ENCODE assay signal across 28 cellular contexts in the genomic region with DNA sequence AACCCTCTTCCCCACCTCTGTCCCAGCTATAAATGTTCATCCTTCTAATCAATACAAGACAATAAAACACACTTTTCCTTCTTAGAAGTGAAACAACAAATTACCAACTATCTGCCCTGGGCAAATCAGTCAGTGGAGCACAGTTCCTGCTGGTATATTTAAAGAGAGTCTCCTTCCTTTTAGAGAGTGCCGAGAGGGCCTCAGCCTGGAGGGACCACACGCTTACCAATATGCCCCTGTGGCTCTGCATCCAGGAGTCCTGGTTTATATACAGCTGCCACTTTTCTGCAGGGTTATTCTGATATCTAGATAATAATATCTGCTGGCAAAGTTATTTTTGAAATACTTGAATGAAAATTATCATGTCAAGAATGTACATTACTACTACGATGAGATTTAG.
"Had no signal": no experiment of that assay in that cellular context is flagged by ENCODE, and none has a peak within 500 bp of the region (broad histone marks: within the 10 kb centered on the region; RNA-seq: fewer than 3 reads in every experiment).

No MANE protein-coding gene starts in this region.

- H3K36me3 Mint-ChIP-seq: immature natural killer cell, mesothelial cell of epicardium, naive B cell had no signal

- H3K27me3 Mint-ChIP-seq: naive B cell had no signal

- H3K27ac ChIP-seq: colonic mucosa, epithelial cell of prostate, foreskin keratinocyte, gastroesophageal sphincter, heart left ventricle, hepatocyte, lower lobe of right lung had no signal

- H3K4me3 Mint-ChIP-seq: dendritic cell treated with granulocyte-macrophage colony-stimulating factor and Interleukin-4, amounts not matched to agents 40 ng/mL and 50 ng/mL, for 4 days; effector memory CD8-positive, alpha-beta T cell; endodermal cell; immature natural killer cell; mesothelial cell of epicardium had no signal

- H3K9me3 ChIP-seq: colonic mucosa, gastroesophageal sphincter, heart left ventricle, lower lobe of right lung, mucosa of descending colon had no signal

- H3K4me3 ChIP-seq: colonic mucosa, gastroesophageal sphincter, heart left ventricle, hepatocyte, lower lobe of right lung, mucosa of descending colon had no signal

- H3K4me1 ChIP-seq: colonic mucosa, foreskin keratinocyte, gastroesophageal sphincter, heart left ventricle, lower lobe of right lung had no signal

- H3K27ac Mint-ChIP-seq: dendritic cell treated with granulocyte-macrophage colony-stimulating factor and Interleukin-4, amounts not matched to agents 40 ng/mL and 50 ng/mL, for 4 days; effector memory CD8-positive, alpha-beta T cell; endodermal cell; immature natural killer cell; mesothelial cell of epicardium had no signal

- FAIRE-seq: endometrium, frontal cortex, kidney had no signal

- ATAC-seq: effector memory CD8-positive, alpha-beta T cell; esophagus mucosa; foreskin keratinocyte; gastroesophageal sphincter; heart left ventricle; left colon; left lobe of liver; left ventricle myocardium superior; lower lobe of right lung; mucosa of descending colon had no signal

- H3K36me3 ChIP-seq: colonic mucosa, gastroesophageal sphincter, heart left ventricle, lower lobe of right lung had no signal

- H3K4me1 Mint-ChIP-seq: endodermal cell, immature natural killer cell, mesothelial cell of epicardium had no signal

- H3K9me3 Mint-ChIP-seq: dendritic cell treated with granulocyte-macrophage colony-stimulating factor and Interleukin-4, amounts not matched to agents 40 ng/mL and 50 ng/mL, for 4 days; effector memory CD8-positive, alpha-beta T cell; endodermal cell; immature natural killer cell; mesothelial cell of epicardium; naive B cell had no signal

- H3K27me3 ChIP-seq: colonic mucosa, foreskin keratinocyte, gastroesophageal sphincter, heart left ventricle, hepatocyte had no signal

- H3K4me2 ChIP-seq: hepatocyte had no signal

- DNase-seq: colonic mucosa; cortex of kidney; effector CD8-positive, alpha-beta T cell; effector memory CD8-positive, alpha-beta T cell; endodermal cell; erythroblast; foreskin keratinocyte; heart left ventricle; hypothalamus; immature natural killer cell; islet precursor cell; kidney; kidney glomerular epithelial cell; left colon; left ventricle myocardium superior; lower lobe of right lung; mesenchymal stem cell; mucosa of descending colon; naive B cell had no signal
